Comparison of ENCODE assay signal across 21 cellular contexts in the genomic region with DNA sequence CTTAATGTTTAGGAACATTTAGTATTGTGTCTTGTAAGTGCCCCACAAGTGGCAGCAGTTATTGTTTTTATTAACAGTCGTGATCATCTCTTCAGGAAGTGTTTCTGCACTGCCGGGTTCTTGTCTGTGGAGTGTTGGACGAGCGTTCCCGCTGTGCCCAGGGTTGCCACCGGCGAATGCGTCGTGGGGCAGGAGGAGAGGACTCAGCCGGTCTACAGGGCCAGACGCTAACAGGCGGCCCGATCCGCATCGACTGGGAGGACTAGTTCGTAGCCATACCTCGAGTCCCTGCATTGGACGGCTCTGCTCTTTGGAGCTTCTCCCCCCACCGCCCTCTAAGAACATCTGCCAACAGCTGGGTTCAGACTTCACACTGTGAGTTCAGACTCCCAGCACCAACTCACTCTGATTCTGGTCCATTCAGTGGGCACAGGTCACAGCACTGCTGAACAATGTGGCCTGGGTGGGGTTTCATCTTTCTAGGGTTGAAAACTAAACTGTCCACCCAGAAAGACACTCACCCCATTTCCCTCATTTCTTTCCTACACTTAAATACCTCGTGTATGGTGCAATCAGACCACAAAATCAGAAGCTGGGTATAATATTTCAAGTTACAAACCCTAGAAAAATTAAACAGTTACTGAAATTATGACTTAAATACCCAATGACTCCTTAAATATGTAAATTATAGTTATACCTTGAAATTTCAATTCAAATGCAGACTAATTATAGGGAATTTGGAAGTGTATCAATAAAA. TPM values are rescaled to one million over a fixed set of nuclear protein-coding genes. Genes with fewer than 3 reads are reported as not detected.
DNase-seq lines count a peak whose midpoint lies in the region; TF ChIP-seq lines count a peak whose summit lies in the region.
"Had no signal": no experiment of that assay in that cellular context is flagged by ENCODE, and none has a peak within 500 bp of the region (broad histone marks: within the 10 kb centered on the region; RNA-seq: fewer than 3 reads in every experiment).

No MANE protein-coding gene starts in this region.

- H3K4me2 ChIP-seq in BLaER1 treated with 17β-estradiol and CSF1 and Interleukin-3, amounts not matched to agents 10 nM and 100 nM: peak overlapping the region in 7 of 11 experiments; percentile 23 to 70 (median 58); a peak in 10 of 22 replicates

- H3K4me1 ChIP-seq in BLaER1 treated with 17β-estradiol and CSF1 and Interleukin-3, amounts not matched to agents 10 nM and 100 nM: peaks cover 0 to 21% (median 12%) of the 10 kb centered on the region in 10 experiments; a peak in 14 of 20 replicates

- peaks cover 0 to 8% (median 0%) of the 10 kb centered on the region in 11 experiments; a peak in 1 of 22 replicates for H3K9me3 ChIP-seq in BLaER1 treated with 17β-estradiol and CSF1 and Interleukin-3, amounts not matched to agents 10 nM and 100 nM (replicated peaks in 1 of 11)
- H3K9me3 ChIP-seq: SJCRH30 had no signal

- no peaks in the 10 kb centered on the region for H4K20me1 ChIP-seq in BLaER1 treated with 17β-estradiol and CSF1 and Interleukin-3, amounts not matched to agents 10 nM and 100 nM

- no peak overlapping the region for H3K4me3 ChIP-seq in BLaER1 treated with 17β-estradiol and CSF1 and Interleukin-3, amounts not matched to agents 10 nM and 100 nM
- H3K4me3 ChIP-seq: SJCRH30 had no signal

- DNase-seq in HCEC 1CT: peak; percentile 62
- peak; percentile 12 for DNase-seq in amniotic epithelial cell (ENCODE audit: low read depth)
- DNase-seq in myocyte (ENCODE audit: low read depth): peak; percentile 17
- DNase-seq in NCI-H1092 treated with DMSO at 0.1 percent for 48 hours (lab: John Stamatoyannopoulos, UW): no peak
- no peak for DNase-seq in HEK293T (ENCODE audit: extremely low spot score)
- no peak for DNase-seq in NCI-H2107 (lab: John Stamatoyannopoulos, UW)
- DNase-seq: MM.1S, NCI-H1105 treated with DMSO at 0.1 percent for 48 hours, NCI-H1694, NCI-H2081, NCI-H2171 treated with DMSO at 0.1 percent for 48 hours, NCI-H524 treated with DMSO at 0.1 percent for 48 hours, NCI-H82, OCI-M1, SJCRH30, T-cell had no signal

- no peaks in the 10 kb centered on the region for H3K36me3 ChIP-seq in BLaER1 treated with 17β-estradiol and CSF1 and Interleukin-3, amounts not matched to agents 10 nM and 100 nM
- H3K36me3 ChIP-seq: SJCRH30 had no signal

- POLR2A ChIA-PET in HEK293T (lab: Yijun Ruan, JAX): no interaction called here

- peak overlapping the region in 1 of 11 experiments; percentile 19; a peak in 3 of 22 replicates for H3K27ac ChIP-seq in BLaER1 treated with 17β-estradiol and CSF1 and Interleukin-3, amounts not matched to agents 10 nM and 100 nM
- H3K27ac ChIP-seq: SJCRH30 had no signal

- no peaks in the 10 kb centered on the region for H3K27me3 ChIP-seq in BLaER1 treated with 17β-estradiol and CSF1 and Interleukin-3, amounts not matched to agents 10 nM and 100 nM
- H3K27me3 ChIP-seq: SJCRH30 had no signal

- H3K9ac ChIP-seq in BLaER1 treated with 17β-estradiol and CSF1 and Interleukin-3, amounts not matched to agents 10 nM and 100 nM: no peak overlapping the region

- CTCF ChIA-PET in HEK293T (lab: Yijun Ruan, JAX): no interaction called here

TF ChIP-seq in HEK293T, 16 proteins besides CTCF, POLR2A, EP300 and RAD21:
- TF ChIP-seq L3MBTL2 (conservative IDR thresholded peaks at IDR 0.05): no peak
- TF ChIP-seq FOXA1 (IDR thresholded peaks at IDR 0.05): no peak
- TF ChIP-seq FOXM1 (IDR thresholded peaks at IDR 0.05; ENCODE audit: borderline replicate concordance): no peak
- no peak for TF ChIP-seq NFRKB (IDR thresholded peaks at IDR 0.05)
- TF ChIP-seq ARNT (IDR thresholded peaks at IDR 0.05): no peak
- TF ChIP-seq SUZ12 (IDR thresholded peaks at IDR 0.05): no peak
- no peak for TF ChIP-seq HDGF (IDR thresholded peaks at IDR 0.05; ENCODE audit: borderline replicate concordance)
- no peak for TF ChIP-seq ELF4 (IDR thresholded peaks at IDR 0.05)
- no peak for TF ChIP-seq BHLHE40 (IDR thresholded peaks at IDR 0.05; ENCODE audit: borderline replicate concordance)
- TF ChIP-seq TARDBP (IDR thresholded peaks at IDR 0.05): no peak
- no peak for TF ChIP-seq SP1 (IDR thresholded peaks at IDR 0.05)
- no peak for TF ChIP-seq FOXK2 (IDR thresholded peaks at IDR 0.05)
- no peak for TF ChIP-seq LEF1 (IDR thresholded peaks at IDR 0.05; ENCODE audit: borderline replicate concordance)
- TF ChIP-seq, protein P1, sequence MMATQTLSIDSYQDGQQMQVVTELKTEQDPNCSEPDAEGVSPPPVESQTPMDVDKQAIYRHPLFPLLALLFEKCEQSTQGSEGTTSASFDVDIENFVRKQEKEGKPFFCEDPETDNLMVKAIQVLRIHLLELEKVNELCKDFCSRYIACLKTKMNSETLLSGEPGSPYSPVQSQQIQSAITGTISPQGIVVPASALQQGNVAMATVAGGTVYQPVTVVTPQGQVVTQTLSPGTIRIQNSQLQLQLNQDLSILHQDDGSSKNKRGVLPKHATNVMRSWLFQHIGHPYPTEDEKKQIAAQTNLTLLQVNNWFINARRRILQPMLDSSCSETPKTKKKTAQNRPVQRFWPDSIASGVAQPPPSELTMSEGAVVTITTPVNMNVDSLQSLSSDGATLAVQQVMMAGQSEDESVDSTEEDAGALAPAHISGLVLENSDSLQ (IDR thresholded peaks at IDR 0.05): no peak
- TF ChIP-seq ZNF384 (IDR thresholded peaks at IDR 0.05): no peak
- TF ChIP-seq CTBP1 (IDR thresholded peaks at IDR 0.05; ENCODE audit: borderline replicate concordance): no peak

RNA-seq across cellular contexts. Expression of gene PLA2G12B, which starts 22.2 kb away (rescaled TPM):
- total RNA-seq in myocyte: not detected in 2 replicates
- not detected for polyA plus RNA-seq in myocyte (2012)
- total RNA-seq: A172, Daoy, SJCRH30, T-cell had no signal
- polyA plus RNA-seq: AG04450, CD14-positive monocyte had no signal

RNA-seq across cellular contexts. Expression of gene OIT3, which starts 38.9 kb away (rescaled TPM):
- total RNA-seq in myocyte: 0.21 and 0.51 TPM in 2 replicates
- 0.20 TPM for polyA plus RNA-seq in myocyte (2012)
- total RNA-seq: A172, Daoy, T-cell had no signal
- polyA plus RNA-seq: AG04450, CD14-positive monocyte had no signal

Comparison
In these comparisons a context has a peak if more than half of its experiments do, and no peak if none do; other contexts are left out.
1. DNase-seq: peak in HCEC 1CT (single experiment), amniotic epithelial cell (single experiment) and myocyte (single experiment); none in NCI-H1092 treated with DMSO at 0.1 percent for 48 hours (single experiment), HEK293T (single experiment) and NCI-H2107 (single experiment).